Comparison of ENCODE assay signal across 10 cellular contexts in the genomic region with DNA sequence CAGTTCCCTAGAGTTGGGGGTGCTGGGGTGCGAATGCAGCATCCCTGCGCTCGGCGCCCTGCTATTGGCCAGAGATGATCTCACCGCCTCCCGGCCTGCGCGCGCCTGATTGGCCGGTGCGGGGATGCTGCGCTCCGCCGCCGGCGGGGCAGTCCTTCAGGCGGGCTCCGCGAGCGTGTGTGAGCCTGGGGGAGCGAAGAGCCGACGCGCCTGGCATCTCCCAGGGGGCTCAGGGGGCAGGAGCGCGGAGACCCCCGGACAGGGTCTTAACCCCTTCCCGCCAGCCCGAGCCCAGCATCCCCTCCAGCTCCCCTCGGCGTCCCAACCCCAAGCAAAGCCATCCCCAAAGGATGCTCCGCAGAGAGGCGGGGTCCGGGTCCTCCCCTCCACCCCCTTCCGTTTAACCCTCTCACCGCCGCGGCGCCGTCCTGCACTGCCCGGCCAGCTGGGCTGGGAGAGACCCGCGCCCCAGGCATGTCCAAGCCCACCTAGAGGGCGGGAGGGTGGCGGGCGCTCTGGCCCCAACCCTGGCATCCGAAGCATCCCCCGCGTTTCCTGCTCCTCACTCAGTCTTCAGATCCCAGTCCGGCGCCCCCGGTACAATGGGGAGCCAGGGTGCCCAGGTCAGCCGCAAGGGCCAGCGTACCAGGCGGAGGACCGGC. TPM values are rescaled to one million over a fixed set of nuclear protein-coding genes. Genes with fewer than 3 reads are reported as not detected.
A peak's percentile ranks its signal among the peaks of the same experiment; 100 is the strongest.
DNase-seq lines count a peak whose midpoint lies in the region; ATAC-seq and TF ChIP-seq lines count a peak whose summit lies in the region.
"Had no signal": no experiment of that assay in that cellular context is flagged by ENCODE, and none has a peak within 500 bp of the region (broad histone marks: within the 10 kb centered on the region; RNA-seq: fewer than 3 reads in every experiment).

No MANE protein-coding gene starts in this region.

- H3K27me3 ChIP-seq in HUES64 (ENCODE audit: insufficient read depth, low read length) = peaks cover 46% of the 10 kb centered on the region
- peaks cover 7% of the 10 kb centered on the region for H3K27me3 ChIP-seq in prostate gland (replicated peaks; ENCODE audit: insufficient read depth)

- WGBS in HUES64 = 2% methylated on average over 56 of the region's 56 CpGs
- WGBS in prostate gland = 18% methylated on average over 38 of the region's 56 CpGs

- H3K4me1 Mint-ChIP-seq in brain = peaks cover 35% of the 10 kb centered on the region
- H3K4me1 Mint-ChIP-seq in activated CD8-positive, alpha-beta memory T cell treated with anti-CD3 and anti-CD28 coated beads, Interleukin-2, amount 10 ng/mL, durations not matched to agents 7 days and 5 days = no peaks in the 10 kb centered on the region

- H3K27ac ChIP-seq in HUES64 (ENCODE audit: low read depth, low read length) = no peak overlapping the region
- H3K27ac ChIP-seq in prostate gland = no peak overlapping the region

- H3K9me3 Mint-ChIP-seq in brain = peaks cover 0 to 5% (median 0%) of the 10 kb centered on the region in 5 experiments
- no peaks in the 10 kb centered on the region for H3K9me3 Mint-ChIP-seq in activated CD8-positive, alpha-beta memory T cell treated with anti-CD3 and anti-CD28 coated beads, Interleukin-2, amount 10 ng/mL, durations not matched to agents 7 days and 5 days (ENCODE audit: low read depth)

- ATAC-seq in activated CD8-positive, alpha-beta memory T cell treated with anti-CD3 and anti-CD28 coated beads, Interleukin-2, amount 10 ng/mL, durations not matched to agents 7 days and 5 days = no peak
- ATAC-seq in HG03108 (IDR thresholded peaks at IDR 0.05; ENCODE audit: unreplicated experiment) = no peak

- TF ChIP-seq POLR2A in prostate gland (IDR thresholded peaks at IDR 0.05) = no peak

- TF ChIP-seq CTCF in brain (conservative IDR thresholded peaks at IDR 0.05) = no peak
- TF ChIP-seq CTCF in prostate gland (IDR thresholded peaks at IDR 0.05) = no peak

- peak overlapping the region; percentile 62 for H3K4me3 ChIP-seq in HUES64 (ENCODE audit: low read length)
- H3K4me3 ChIP-seq in prostate gland = no peak overlapping the region

- peaks cover 3% of the 10 kb centered on the region for H3K27me3 Mint-ChIP-seq in brain
- no peaks in the 10 kb centered on the region for H3K27me3 Mint-ChIP-seq in activated CD8-positive, alpha-beta memory T cell treated with anti-CD3 and anti-CD28 coated beads, Interleukin-2, amount 10 ng/mL, durations not matched to agents 7 days and 5 days

- intact Hi-C loops in prostate gland (cut with DNase I) = no loop called here

- DNase-seq in AG20443 (ENCODE audit: low spot score) (peak; percentile 80), medulla oblongata (ENCODE audit: extremely low spot score) (peak; percentile 15), HPDE6-E6E7 (ENCODE audit: extremely low spot score) (no peak), prostate gland (ENCODE audit: low spot score) (no peak)
- no peak for DNase-seq in activated CD8-positive, alpha-beta memory T cell treated with anti-CD3 and anti-CD28 coated beads, Interleukin-2, amount 10 ng/mL, durations not matched to agents 7 days and 5 days
- DNase-seq: foreskin melanocyte; stimulated activated CD8-positive, alpha-beta memory T cell treated with anti-CD3 and anti-CD28 coated beads, Interleukin-4, amount 100 ng/mL, for 48 hours had no signal

- H3K36me3 ChIP-seq in HUES64 (ENCODE audit: insufficient read depth, low read length) = peaks cover 5% of the 10 kb centered on the region
- H3K36me3 ChIP-seq in prostate gland = no peaks in the 10 kb centered on the region

- H3K4me1 ChIP-seq in HUES64 (ENCODE audit: insufficient read depth, low read length) (0 out of 2 replicates have a peak, but pooled peaks cover 3% of the 10 kb centered on the region), prostate gland (replicated peaks) (no peaks in the 10 kb centered on the region)

- CTCF ChIA-PET in activated CD8-positive, alpha-beta memory T cell treated with anti-CD3 and anti-CD28 coated beads, Interleukin-2, amount 10 ng/mL, durations not matched to agents 7 days and 5 days (lab: Charles Lee) = no interaction called here

- H3K36me3 Mint-ChIP-seq in brain = peaks cover 13% of the 10 kb centered on the region
- peaks cover 31% of the 10 kb centered on the region for H3K36me3 Mint-ChIP-seq in activated CD8-positive, alpha-beta memory T cell treated with anti-CD3 and anti-CD28 coated beads, Interleukin-2, amount 10 ng/mL, durations not matched to agents 7 days and 5 days

- H3K4me3 Mint-ChIP-seq in brain = peak overlapping the region; percentile 75 to 82 (median 81)
- H3K4me3 Mint-ChIP-seq in activated CD8-positive, alpha-beta memory T cell treated with anti-CD3 and anti-CD28 coated beads, Interleukin-2, amount 10 ng/mL, durations not matched to agents 7 days and 5 days = no peak overlapping the region

- H3K9ac ChIP-seq in HUES64 (ENCODE audit: low read depth, low read length) = peak overlapping the region; percentile 14; the same call in 1 of the 2 replicates

- peak overlapping the region in 3 of 5 experiments; percentile 45 to 82 (median 59) for H3K27ac Mint-ChIP-seq in brain
- no peak overlapping the region for H3K27ac Mint-ChIP-seq in activated CD8-positive, alpha-beta memory T cell treated with anti-CD3 and anti-CD28 coated beads, Interleukin-2, amount 10 ng/mL, durations not matched to agents 7 days and 5 days

- H3K9me3 ChIP-seq in HUES64 (ENCODE audit: insufficient read depth, low read depth, low read length) (no peaks in the 10 kb centered on the region), prostate gland (no peaks in the 10 kb centered on the region)

RNA-seq across cellular contexts. Expression of a gene that starts 19.1 kb away (rescaled TPM):
- polyA plus RNA-seq in HUES64 (2013, experiment 1 of 2) = 9.2 TPM
- polyA plus RNA-seq in HUES64 (2013, experiment 2 of 2) = 13.4 TPM
- 22.1 TPM for polyA plus RNA-seq in brain (ENCODE audit: insufficient read depth, low read depth, low replicate concordance)
- 10 to 100 TPM; 24.1 to 26.8 TPM for total RNA-seq in activated CD8-positive, alpha-beta memory T cell treated with anti-CD3 and anti-CD28 coated beads, Interleukin-2, amount 10 ng/mL, durations not matched to agents 7 days and 5 days
- total RNA-seq in prostate gland = 10 to 100 TPM; 20.4 to 24.1 TPM

RNA-seq across cellular contexts. Expression of a gene that starts 24.2 kb away (rescaled TPM):
- 1.6 TPM for polyA plus RNA-seq in HUES64 (2013, experiment 1 of 2)
- polyA plus RNA-seq in HUES64 (2013, experiment 2 of 2) = 3.1 TPM
- polyA plus RNA-seq in brain (ENCODE audit: insufficient read depth, low read depth, low replicate concordance) = 32.2 TPM
- total RNA-seq in activated CD8-positive, alpha-beta memory T cell treated with anti-CD3 and anti-CD28 coated beads, Interleukin-2, amount 10 ng/mL, durations not matched to agents 7 days and 5 days = 10 to 100 TPM; 75.2 to 87.8 TPM
- total RNA-seq in prostate gland = 10 to 100 TPM in 1 of 2 donors, 1 to 10 TPM in 1; 5.5 to 11.4 TPM

RNA-seq across cellular contexts. Expression of a gene that starts 31.6 kb away (rescaled TPM):
- 61.8 TPM for polyA plus RNA-seq in HUES64 (2013, experiment 1 of 2)
- 57.8 TPM for polyA plus RNA-seq in HUES64 (2013, experiment 2 of 2)
- polyA plus RNA-seq in brain (ENCODE audit: insufficient read depth, low read depth, low replicate concordance) = 68.6 TPM
- 100 to 1,000 TPM; 120 to 128 TPM for total RNA-seq in activated CD8-positive, alpha-beta memory T cell treated with anti-CD3 and anti-CD28 coated beads, Interleukin-2, amount 10 ng/mL, durations not matched to agents 7 days and 5 days
- total RNA-seq in prostate gland = 100 to 1,000 TPM in 1 of 2 donors, 10 to 100 TPM in 1; 60.3 to 130 TPM

RNA-seq across cellular contexts. Expression of a gene that starts 38.4 kb away (rescaled TPM):
- polyA plus RNA-seq in HUES64 (2013, experiment 1 of 2) = not detected
- polyA plus RNA-seq in HUES64 (2013, experiment 2 of 2) = not detected
- polyA plus RNA-seq in brain (ENCODE audit: insufficient read depth, low read depth, low replicate concordance) = not detected
- total RNA-seq in activated CD8-positive, alpha-beta memory T cell treated with anti-CD3 and anti-CD28 coated beads, Interleukin-2, amount 10 ng/mL, durations not matched to agents 7 days and 5 days = 1 to 10 TPM; 1.2 to 5.2 TPM
- 1 to 10 TPM in 1 of 2 donors, not detected in 1; 3.4 TPM for total RNA-seq in prostate gland

RNA-seq across cellular contexts. Expression of a gene that starts 38.8 kb away (rescaled TPM):
- 6.9 TPM for polyA plus RNA-seq in HUES64 (2013, experiment 1 of 2)
- polyA plus RNA-seq in HUES64 (2013, experiment 2 of 2) = 4.1 TPM
- 16.8 TPM for polyA plus RNA-seq in brain (ENCODE audit: insufficient read depth, low read depth, low replicate concordance)
- total RNA-seq in activated CD8-positive, alpha-beta memory T cell treated with anti-CD3 and anti-CD28 coated beads, Interleukin-2, amount 10 ng/mL, durations not matched to agents 7 days and 5 days = 10 to 100 TPM; 12.5 to 14.4 TPM
- total RNA-seq in prostate gland = 10 to 100 TPM; 25.4 to 28.6 TPM

Comparison
In these comparisons a context has a peak if more than half of its experiments do, and no peak if none do; other contexts are left out.
1. DNase-seq: peak in AG20443 (single experiment) and medulla oblongata (single experiment); none in HPDE6-E6E7 (single experiment), activated CD8-positive, alpha-beta memory T cell treated with anti-CD3 and anti-CD28 coated beads, Interleukin-2, amount 10 ng/mL, durations not matched to agents 7 days and 5 days (single experiment) and prostate gland (single experiment).
2. RNA of a gene that starts 24.2 kb away (total RNA-seq): 75.2 to 87.8 TPM in activated CD8-positive, alpha-beta memory T cell treated with anti-CD3 and anti-CD28 coated beads, Interleukin-2, amount 10 ng/mL, durations not matched to agents 7 days and 5 days; 5.5 to 11.4 TPM in prostate gland; every median in the first group is over 4 times any median in the second.